Comparison of ENCODE assay signal across 8 cellular contexts in the genomic region with DNA sequence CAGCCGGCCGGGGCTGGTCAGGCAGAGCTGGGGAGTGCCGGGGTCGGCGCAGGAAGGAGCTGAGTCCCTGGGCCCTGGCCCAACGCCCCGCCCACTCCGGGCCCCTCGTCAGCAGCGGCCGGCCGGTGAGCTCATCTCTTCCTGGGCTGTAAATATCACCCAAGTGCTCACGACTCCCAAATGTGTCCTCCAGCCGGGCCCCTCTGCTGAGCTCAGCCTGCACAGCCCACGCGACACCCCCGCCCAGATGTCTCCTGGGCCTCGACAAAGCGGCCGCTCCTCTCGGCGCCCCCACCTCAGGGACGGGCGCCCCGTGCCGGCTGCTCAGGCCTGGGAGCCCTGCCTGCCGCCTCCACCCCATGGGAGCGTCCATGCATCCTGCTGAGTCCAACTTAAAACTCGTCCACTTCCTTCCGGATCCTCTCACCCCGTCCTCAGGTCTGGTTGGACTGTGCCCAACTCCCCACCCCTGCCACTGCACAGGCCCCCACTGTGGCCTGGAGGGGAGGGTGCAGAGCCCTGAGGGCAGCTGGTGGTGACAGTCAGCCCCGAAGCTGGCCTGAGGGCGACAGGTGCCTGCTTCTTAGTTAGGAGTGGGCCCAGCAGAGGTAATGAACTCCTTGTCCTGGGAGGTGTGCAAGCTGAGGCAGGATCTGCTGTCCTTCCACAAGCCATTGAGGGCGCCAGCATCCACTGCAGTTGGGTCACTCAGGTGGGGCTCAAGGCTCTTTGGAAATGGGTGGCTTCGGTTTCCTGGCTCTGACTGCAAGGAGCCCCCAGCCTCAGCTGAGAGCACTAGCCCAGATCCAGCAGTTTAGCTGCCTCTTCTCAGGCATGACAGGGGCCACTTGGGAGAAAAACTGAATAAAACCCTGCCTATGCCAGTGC. TPM values are rescaled to one million over a fixed set of nuclear protein-coding genes. Genes with fewer than 3 reads are reported as not detected.
DNase-seq lines count a peak whose midpoint lies in the region; TF ChIP-seq lines count a peak whose summit lies in the region.

No MANE protein-coding gene starts in this region.

- H3K9me3 ChIP-seq in tibial nerve, result no peaks in the 10 kb centered on the region
- no peaks in the 10 kb centered on the region for H3K9me3 ChIP-seq in Caco-2

- H3K4me1 ChIP-seq in tibial nerve, result peaks cover 0 to 59% (median 20%) of the 10 kb centered on the region in 4 donors
- no peaks in the 10 kb centered on the region for H3K4me1 ChIP-seq in Caco-2

- no peaks in the 10 kb centered on the region for H3K36me3 ChIP-seq in tibial nerve
- H3K36me3 ChIP-seq in Caco-2 (ENCODE audit: control insufficient read depth, insufficient read depth, low read length), result no peaks in the 10 kb centered on the region

- no peaks in the 10 kb centered on the region for H3K27me3 Mint-ChIP-seq in activated CD4-positive, alpha-beta T cell treated with anti-CD3 and anti-CD28 coated beads, Interleukin-2, amount 10 ng/mL, durations not matched to agents 7 days and 5 days
- no peaks in the 10 kb centered on the region for H3K27me3 Mint-ChIP-seq in activated naive CD8-positive, alpha-beta T cell
- no peaks in the 10 kb centered on the region for H3K27me3 Mint-ChIP-seq in Caco-2 (ENCODE audit: insufficient read depth, unreplicated experiment)

- BruUV-seq in Caco-2 (replicated peaks; lab: Mats Ljungman, UMichigan), result no TSS peak

- TF ChIP-seq CTCF in tibial nerve (IDR thresholded peaks at IDR 0.05) (no peak), Caco-2 (IDR thresholded peaks at IDR 0.05; ENCODE audit: insufficient read depth in 1 of 2, low read depth in 1 of 2, low read length in 1 of 2, severe bottlenecking in 1 of 2, unreplicated experiment in 1 of 2) (no peak)

- no peaks in the 10 kb centered on the region for H3K27me3 ChIP-seq in layer of hippocampus (ENCODE audit: control insufficient read depth, insufficient read depth, low read length)
- H3K27me3 ChIP-seq in tibial nerve, result no peaks in the 10 kb centered on the region
- H3K27me3 ChIP-seq in Caco-2 (replicated peaks; ENCODE audit: control insufficient read depth, insufficient read depth, low read length), result no peaks in the 10 kb centered on the region

- no peaks in the 10 kb centered on the region for H3K36me3 Mint-ChIP-seq in activated CD4-positive, alpha-beta T cell treated with anti-CD3 and anti-CD28 coated beads, Interleukin-2, amount 10 ng/mL, durations not matched to agents 7 days and 5 days (ENCODE audit: low read depth)
- no peaks in the 10 kb centered on the region for H3K36me3 Mint-ChIP-seq in activated naive CD8-positive, alpha-beta T cell
- H3K36me3 Mint-ChIP-seq in Caco-2 (ENCODE audit: insufficient read depth, unreplicated experiment), result no peaks in the 10 kb centered on the region

- intact Hi-C loops in Caco-2 (cut with micrococcal nuclease; ENCODE audit: unreplicated experiment), result no loop called here

- H3K4me3 Mint-ChIP-seq in activated CD4-positive, alpha-beta T cell treated with anti-CD3 and anti-CD28 coated beads, Interleukin-2, amount 10 ng/mL, durations not matched to agents 7 days and 5 days, result no peak overlapping the region
- H3K4me3 Mint-ChIP-seq in activated naive CD8-positive, alpha-beta T cell, result peak overlapping the region; percentile 13
- no peak overlapping the region for H3K4me3 Mint-ChIP-seq in Caco-2 (ENCODE audit: unreplicated experiment)

- POLR2A ChIA-PET in activated CD4-positive, alpha-beta T cell treated with anti-CD3 and anti-CD28 coated beads, Interleukin-2, amount 10 ng/mL, durations not matched to agents 7 days and 5 days (lab: Charles Lee), result no interaction called here
- POLR2A ChIA-PET in Caco-2 (lab: Charles Lee), result no interaction called here

- H3K9me3 Mint-ChIP-seq in activated CD4-positive, alpha-beta T cell treated with anti-CD3 and anti-CD28 coated beads, Interleukin-2, amount 10 ng/mL, durations not matched to agents 7 days and 5 days, result no peaks in the 10 kb centered on the region
- no peaks in the 10 kb centered on the region for H3K9me3 Mint-ChIP-seq in activated naive CD8-positive, alpha-beta T cell (ENCODE audit: low read depth)
- H3K9me3 Mint-ChIP-seq in Caco-2 (ENCODE audit: unreplicated experiment), result no peaks in the 10 kb centered on the region

- TF ChIP-seq POLR2A in tibial nerve (IDR thresholded peaks at IDR 0.05), result no peak

- H3K27ac ChIP-seq in layer of hippocampus (ENCODE audit: low read depth, low read length) (peak overlapping the region; percentile 78), tibial nerve (peak overlapping the region in 3 of 4 donors; percentile 20 to 58 (median 58))

- H3K27ac Mint-ChIP-seq in activated CD4-positive, alpha-beta T cell treated with anti-CD3 and anti-CD28 coated beads, Interleukin-2, amount 10 ng/mL, durations not matched to agents 7 days and 5 days, result peak overlapping the region; percentile 93
- peak overlapping the region; percentile 54 for H3K27ac Mint-ChIP-seq in activated naive CD8-positive, alpha-beta T cell
- H3K27ac Mint-ChIP-seq in Caco-2 (ENCODE audit: unreplicated experiment), result no peak overlapping the region

- DNase-seq in activated CD4-positive, alpha-beta T cell treated with anti-CD3 and anti-CD28 coated beads, Interleukin-2, amount 10 ng/mL, durations not matched to agents 7 days and 5 days, result no peak
- DNase-seq in activated CD4-positive, alpha-beta T cell treated with anti-CD3 and anti-CD28 coated beads for 4 hours, result no peak
- DNase-seq in tibial nerve (ENCODE audit: low spot score in 2 of 2), result no peak
- no peak for DNase-seq in NCI-H2029 treated with DMSO at 0.1 percent for 48 hours (lab: John Stamatoyannopoulos, UW)
- no peak for DNase-seq in NK-92 (lab: John Stamatoyannopoulos, UW; ENCODE audit: unreplicated experiment)
- DNase-seq in Caco-2, result no peak

- CTCF ChIA-PET in activated CD4-positive, alpha-beta T cell treated with anti-CD3 and anti-CD28 coated beads, Interleukin-2, amount 10 ng/mL, durations not matched to agents 7 days and 5 days (lab: Charles Lee), result interaction anchor here (1.0 to 1.6 kb wide), 5 partner anchors 8 to 109 kb away, joined by 3 to 7 read pairs (median 5); no protein-coding TSS in a partner anchor
- CTCF ChIA-PET in Caco-2 (lab: Charles Lee), result interaction anchor here (1.4 to 2.3 kb wide), 3 partner anchors 8 to 82 kb away, joined by 6 to 24 read pairs (median 8); no protein-coding TSS in a partner anchor

- WGBS in tibial nerve, 2 donors, result 40 to 45% methylated on average over 15 to 29 of the region's 35 CpGs

- peaks cover 39% of the 10 kb centered on the region for H3K4me1 Mint-ChIP-seq in activated CD4-positive, alpha-beta T cell treated with anti-CD3 and anti-CD28 coated beads, Interleukin-2, amount 10 ng/mL, durations not matched to agents 7 days and 5 days
- peaks cover 35% of the 10 kb centered on the region for H3K4me1 Mint-ChIP-seq in activated naive CD8-positive, alpha-beta T cell (ENCODE audit: low read depth)
- H3K4me1 Mint-ChIP-seq in Caco-2 (ENCODE audit: low read depth, unreplicated experiment), result no peaks in the 10 kb centered on the region

- TF ChIP-seq EP300 in tibial nerve (IDR thresholded peaks at IDR 0.05), result no peak

- H3K4me3 ChIP-seq in tibial nerve (no peak overlapping the region), Caco-2 (ENCODE audit: low read depth, low read length) (no peak overlapping the region)

RNA-seq across cellular contexts. Expression of a gene that starts 28.8 kb away (rescaled TPM):
- 1 to 10 TPM; 3.1 to 4.0 TPM for total RNA-seq in activated CD4-positive, alpha-beta T cell treated with anti-CD3 and anti-CD28 coated beads, Interleukin-2, amount 10 ng/mL, durations not matched to agents 7 days and 5 days
- 1 to 10 TPM; 2.5 to 6.9 (median 3.6) TPM for total RNA-seq in tibial nerve
- total RNA-seq in Caco-2 (2022), result 10.7 and 11.1 TPM in 2 replicates
